Comparison of ENCODE assay signal across 18 cellular contexts in the genomic region with DNA sequence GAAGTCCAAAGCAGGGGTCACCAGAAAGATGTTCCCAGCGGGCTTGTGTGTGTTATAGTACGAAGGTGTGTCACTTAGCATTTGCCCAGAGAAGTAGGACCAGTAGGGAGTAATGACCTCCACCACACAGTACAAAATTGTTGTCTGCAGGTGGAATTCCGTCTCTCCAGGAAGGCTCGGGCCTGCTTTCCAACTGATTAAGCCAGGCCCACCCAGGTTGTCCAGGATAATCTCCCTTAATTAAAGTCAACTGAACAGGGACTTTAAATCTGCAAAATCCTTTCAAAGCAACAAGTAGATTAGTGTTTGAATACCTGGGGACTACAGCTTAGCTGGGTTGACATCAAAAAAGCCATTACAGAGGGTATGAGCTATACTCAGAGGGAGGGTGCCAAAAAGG.
DNase-seq lines count a peak whose midpoint lies in the region; ATAC-seq and TF ChIP-seq lines count a peak whose summit lies in the region.
"Had no signal": no experiment of that assay in that cellular context is flagged by ENCODE, and none has a peak within 500 bp of the region (broad histone marks: within the 10 kb centered on the region; RNA-seq: fewer than 3 reads in every experiment).

No MANE protein-coding gene starts in this region.

- peaks cover 2% of the 10 kb centered on the region for H3K36me3 Mint-ChIP-seq in mesothelial cell of epicardium

- H3K4me3 Mint-ChIP-seq in mesothelial cell of epicardium = no peak overlapping the region
- H3K4me3 Mint-ChIP-seq: CD14-positive monocyte; CD4-positive, alpha-beta memory T cell; H9; IgD-negative memory B cell had no signal

- H3K27ac ChIP-seq in ectodermal cell (ENCODE audit: insufficient read depth, low read depth, low read length, poor library complexity, severe bottlenecking) = peak overlapping the region; percentile 2
- H3K27ac ChIP-seq: 22Rv1, A549, BLaER1 had no signal

- H3K4me1 Mint-ChIP-seq in mesothelial cell of epicardium = peaks cover 54% of the 10 kb centered on the region

- DNase-seq in D341Med (ENCODE audit: low spot score) (peak; percentile 39), NCI-H82 treated with DMSO at 0.1 percent for 48 hours (lab: John Stamatoyannopoulos, UW; ENCODE audit: unreplicated experiment) (peak; percentile 15), mesothelial cell of epicardium (ENCODE audit: low spot score in 2 of 2, unreplicated experiment in 2 of 2) (no peak), AG08396 (ENCODE audit: low spot score) (no peak)
- DNase-seq: CD4-positive, alpha-beta memory T cell; DMS79 treated with DMSO at 0.1 percent for 48 hours; GF-D8; H9 had no signal

- H3K4me1 ChIP-seq in ectodermal cell (ENCODE audit: control insufficient read depth, insufficient read depth, low read length) = peaks cover 4% of the 10 kb centered on the region
- H3K4me1 ChIP-seq: A549 had no signal

- H3K27ac Mint-ChIP-seq in mesothelial cell of epicardium = peak overlapping the region; percentile 6
- H3K27ac Mint-ChIP-seq: CD14-positive monocyte; CD4-positive, alpha-beta memory T cell; IgD-negative memory B cell had no signal

- H3K4me3 ChIP-seq in ectodermal cell (ENCODE audit: insufficient read depth, low read depth, low read length) = no peak overlapping the region
- H3K4me3 ChIP-seq: A549, BLaER1 had no signal

- H3K9me3 Mint-ChIP-seq in mesothelial cell of epicardium = peaks cover 8% of the 10 kb centered on the region
- H3K9me3 Mint-ChIP-seq: H9 had no signal

- 77 to 89% methylated on average over 4 of the region's 4 CpGs for WGBS in ectodermal cell, 2 experiments

- ATAC-seq in GM19452 (IDR thresholded peaks at IDR 0.05; ENCODE audit: unreplicated experiment) (no peak), HG03457 (IDR thresholded peaks at IDR 0.05; ENCODE audit: unreplicated experiment) (no peak), HG03469 (IDR thresholded peaks at IDR 0.05; ENCODE audit: unreplicated experiment) (no peak)
- ATAC-seq: A549, HepG2 had no signal

- no peaks in the 10 kb centered on the region for H3K9me3 ChIP-seq in ectodermal cell (ENCODE audit: control insufficient read depth, low read length)
- H3K9me3 ChIP-seq: A549, BLaER1 had no signal

- H3K27me3 Mint-ChIP-seq in mesothelial cell of epicardium (ENCODE audit: low read depth) = peaks cover 2% of the 10 kb centered on the region
- H3K27me3 Mint-ChIP-seq: CD4-positive, alpha-beta memory T cell; IgD-negative memory B cell had no signal

- no peaks in the 10 kb centered on the region for H3K27me3 ChIP-seq in ectodermal cell (ENCODE audit: control insufficient read depth, insufficient read depth, low read length, poor library complexity, severe bottlenecking)
- H3K27me3 ChIP-seq: BLaER1 had no signal

- H3K36me3 ChIP-seq in ectodermal cell (ENCODE audit: control insufficient read depth, insufficient read depth, low read length) = no peaks in the 10 kb centered on the region
- H3K36me3 ChIP-seq: BLaER1 had no signal

- no peak for TF ChIP-seq CTCF in mesothelial cell of epicardium (IDR thresholded peaks at IDR 0.05; ENCODE audit: unreplicated experiment)

Comparison
In these comparisons a context has a peak if more than half of its experiments do, and no peak if none do; other contexts are left out.
1. DNase-seq: peak in D341Med (single experiment) and NCI-H82 treated with DMSO at 0.1 percent for 48 hours (single experiment); none in mesothelial cell of epicardium (0 of 2) and AG08396 (single experiment).